In genomic region chr20:61630240-61630650, GRCh38 we compare ENCODE assay signal across 17 cellular contexts.
DNase-seq lines count a peak whose midpoint lies in the region; ATAC-seq and TF ChIP-seq lines count a peak whose summit lies in the region.
"Had no signal": no experiment of that assay in that cellular context is flagged by ENCODE, and none has a peak within 500 bp of the region (broad histone marks: within the 10 kb centered on the region; RNA-seq: fewer than 3 reads in every experiment).

No MANE protein-coding gene starts in this region.

- H3K9me3 ChIP-seq in heart right ventricle (no peaks in the 10 kb centered on the region), RWPE2 (ENCODE audit: severe bottlenecking) (no peaks in the 10 kb centered on the region)
- H3K9me3 ChIP-seq: Caco-2 had no signal

- H3K4me1 Mint-ChIP-seq in chondrocyte (ENCODE audit: low read depth) (no peaks in the 10 kb centered on the region), type B pancreatic cell (ENCODE audit: unreplicated experiment) (no peaks in the 10 kb centered on the region)
- H3K4me1 Mint-ChIP-seq: CD4-positive, CD25-positive, alpha-beta regulatory T cell had no signal

- H3K36me3 ChIP-seq in heart right ventricle: no peaks in the 10 kb centered on the region
- no peaks in the 10 kb centered on the region for H3K36me3 ChIP-seq in RWPE2 (ENCODE audit: low read depth)

- H3K4me3 ChIP-seq in heart right ventricle: no peak overlapping the region
- no peak overlapping the region for H3K4me3 ChIP-seq in RWPE2 (ENCODE audit: severe bottlenecking)
- H3K4me3 ChIP-seq: GM12878, GM23248 had no signal

- intact Hi-C loops in Right ventricle myocardium superior (cut with DNase I) (no loop called here), heart right ventricle (cut with DNase I) (loop anchor here in 1 of 10 donors (10.0 kb wide), 1 partner anchor 65 kb away; no protein-coding TSS in a partner anchor)

- ATAC-seq in Right ventricle myocardium superior (ENCODE audit: poor library complexity) (no peak), heart right ventricle (no peak), RWPE2 (ENCODE audit: low read depth) (no peak)
- ATAC-seq: CD8-positive, alpha-beta T cell; GM12878 had no signal

- H3K27ac Mint-ChIP-seq in chondrocyte (ENCODE audit: unreplicated experiment): no peak overlapping the region
- H3K27ac Mint-ChIP-seq in type B pancreatic cell: no peak overlapping the region
- H3K27ac Mint-ChIP-seq: CD4-positive, CD25-positive, alpha-beta regulatory T cell; CD8-positive, alpha-beta T cell had no signal

- DNase-seq in Right ventricle myocardium superior: peak; percentile 10
- DNase-seq in heart right ventricle: no peak
- peak; percentile 82 for DNase-seq in RWPE2 (ENCODE audit: low spot score)
- DNase-seq in chondrocyte (ENCODE audit: low spot score): peak; percentile 77
- no peak for DNase-seq in NCI-H748 treated with DMSO at 0.1 percent for 48 hours (lab: John Stamatoyannopoulos, UW)
- DNase-seq in type B pancreatic cell (ENCODE audit: extremely low spot score, unreplicated experiment): no peak
- DNase-seq: Caco-2; CD4-positive, CD25-positive, alpha-beta regulatory T cell; CD8-positive, alpha-beta T cell; DMS79; EL; GDM1; GM23248; H7; HCEC 1CT had no signal

- 77 to 87% methylated on average over 9 of the region's 9 CpGs for WGBS in heart right ventricle, 2 donors

- H3K27ac ChIP-seq in heart right ventricle (no peak overlapping the region), RWPE2 (ENCODE audit: poor library complexity, severe bottlenecking) (no peak overlapping the region)
- H3K27ac ChIP-seq: C4-2B, GM23248 had no signal

- H3K4me3 Mint-ChIP-seq in chondrocyte (ENCODE audit: unreplicated experiment) (no peak overlapping the region), type B pancreatic cell (no peak overlapping the region)
- H3K4me3 Mint-ChIP-seq: CD4-positive, CD25-positive, alpha-beta regulatory T cell; CD8-positive, alpha-beta T cell had no signal

- no peak for TF ChIP-seq CTCF in heart right ventricle (IDR thresholded peaks at IDR 0.05)
- TF ChIP-seq CTCF in RWPE2 (IDR thresholded peaks at IDR 0.05; ENCODE audit: poor library complexity, severe bottlenecking): no peak
- TF ChIP-seq CTCF in chondrocyte (IDR thresholded peaks at IDR 0.05): no peak
- no peak for TF ChIP-seq CTCF in type B pancreatic cell (conservative IDR thresholded peaks at IDR 0.05)

- no peaks in the 10 kb centered on the region for H3K36me3 Mint-ChIP-seq in chondrocyte (ENCODE audit: low read depth)
- no peaks in the 10 kb centered on the region for H3K36me3 Mint-ChIP-seq in type B pancreatic cell
- H3K36me3 Mint-ChIP-seq: CD4-positive, CD25-positive, alpha-beta regulatory T cell; CD8-positive, alpha-beta T cell had no signal

- H3K9me3 Mint-ChIP-seq in chondrocyte (ENCODE audit: low read depth): no peaks in the 10 kb centered on the region
- H3K9me3 Mint-ChIP-seq in type B pancreatic cell: no peaks in the 10 kb centered on the region
- H3K9me3 Mint-ChIP-seq: CD8-positive, alpha-beta T cell had no signal

- peaks cover 0 to 61% (median 20%) of the 10 kb centered on the region in 7 donors for H3K27me3 ChIP-seq in heart right ventricle
- H3K27me3 ChIP-seq in RWPE2 (ENCODE audit: insufficient read depth, poor library complexity, severe bottlenecking): no peaks in the 10 kb centered on the region

- H3K27me3 Mint-ChIP-seq in chondrocyte (ENCODE audit: low read depth): peaks cover 18% of the 10 kb centered on the region
- H3K27me3 Mint-ChIP-seq in type B pancreatic cell: peaks cover 33% of the 10 kb centered on the region
- H3K27me3 Mint-ChIP-seq: CD4-positive, CD25-positive, alpha-beta regulatory T cell had no signal

- H3K4me1 ChIP-seq in heart right ventricle (peaks cover 0 to 4% (median 0%) of the 10 kb centered on the region in 9 donors), RWPE2 (ENCODE audit: insufficient read depth, poor library complexity, severe bottlenecking) (no peaks in the 10 kb centered on the region)
- H3K4me1 ChIP-seq: Caco-2 had no signal

Comparison
In these comparisons a context has a peak if more than half of its experiments do, and no peak if none do; other contexts are left out.
1. DNase-seq: peak in Right ventricle myocardium superior (single experiment), RWPE2 (single experiment) and chondrocyte (single experiment); none in heart right ventricle (0 of 2), NCI-H748 treated with DMSO at 0.1 percent for 48 hours (single experiment) and type B pancreatic cell (single experiment).